Comparison of ENCODE assay signal across 8 cellular contexts in the genomic region with DNA sequence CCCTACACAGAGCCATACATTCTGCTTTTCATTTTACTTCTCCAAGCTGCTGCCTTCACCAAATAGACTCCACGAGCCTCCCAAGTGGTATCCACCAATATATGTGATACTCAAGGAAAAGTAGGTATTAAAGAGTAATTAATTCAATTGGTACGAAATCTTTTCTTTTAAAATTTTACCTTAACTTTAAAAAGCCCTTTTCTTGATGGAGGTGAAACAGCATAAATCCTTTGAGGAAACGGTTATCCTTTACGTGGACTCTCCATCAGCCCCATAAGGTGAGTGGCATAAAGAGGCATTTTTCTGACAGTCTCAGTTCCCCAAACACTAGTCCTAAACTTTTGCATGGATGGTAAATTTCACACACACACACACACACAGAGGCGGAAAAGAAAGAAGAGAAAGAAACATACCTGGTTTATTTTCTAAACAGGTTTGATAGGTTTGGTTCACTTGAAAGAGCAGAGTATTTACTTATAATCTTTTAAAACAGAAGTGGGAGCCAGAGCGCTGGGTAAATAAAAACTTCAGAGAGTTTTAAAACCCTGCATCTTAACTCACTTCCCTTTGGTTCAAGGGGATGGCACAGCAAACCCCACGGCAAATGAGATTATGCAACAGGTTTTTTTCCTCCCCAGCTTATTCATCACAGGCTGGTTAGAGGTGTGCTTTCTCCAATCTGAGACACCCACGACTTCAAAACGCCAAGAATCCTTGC. TPM values are rescaled to one million over a fixed set of nuclear protein-coding genes. Genes with fewer than 3 reads are reported as not detected.
DNase-seq lines count a peak whose midpoint lies in the region; ATAC-seq and TF ChIP-seq lines count a peak whose summit lies in the region.

No MANE protein-coding gene starts in this region.

- ATAC-seq in HG03460 (IDR thresholded peaks at IDR 0.05; ENCODE audit: unreplicated experiment): no peak

- H3K4me3 ChIP-seq in astrocyte of the cerebellum (ENCODE audit: low read depth, low read length): peak overlapping the region; percentile 81
- H3K4me3 ChIP-seq in iPS-11a (ENCODE audit: low read depth, low read length): peak overlapping the region; percentile 87
- peak overlapping the region; percentile 71 for H3K4me3 ChIP-seq in skeletal muscle cell (ENCODE audit: low read depth, low read length)

- in situ Hi-C loops in KBM-7 (cut with MboI; ENCODE audit: low pct_unique_long_range_greater_than_20kb, low sequenced_read_pairs) (no loop called here), astrocyte of the cerebellum (cut with HindIII; ENCODE audit: low sequenced_read_pairs) (no loop called here)

- no peak for TF ChIP-seq CTCF in astrocyte of the cerebellum (IDR thresholded peaks at IDR 0.05; ENCODE audit: low read depth, low read length, missing control alignments)

- DNase-seq in GM03348 (ENCODE audit: low spot score): peak; percentile 53
- DNase-seq in KBM-7: peak; percentile 84
- peak; percentile 7 to 55 for DNase-seq in SW 1271 (lab: John Stamatoyannopoulos, UW)
- no peak for DNase-seq in astrocyte of the cerebellum (ENCODE audit: low read depth)
- no peak for DNase-seq in skeletal muscle cell (ENCODE audit: low read depth)
- no peak for DNase-seq in mesenteric fat pad (ENCODE audit: low spot score)

RNA-seq across cellular contexts. Expression of a gene that starts 1.9 kb away (rescaled TPM):
- 15.9 TPM for total RNA-seq in mesenteric fat pad

RNA-seq across cellular contexts. Expression of a gene that starts 50.9 kb away (rescaled TPM):
- total RNA-seq in mesenteric fat pad: 44.0 TPM

Comparison
In these comparisons a context has a peak if more than half of its experiments do, and no peak if none do; other contexts are left out.
1. DNase-seq: peak in GM03348 (single experiment), KBM-7 (single experiment) and SW 1271 (2 of 2); none in astrocyte of the cerebellum (single experiment), skeletal muscle cell (single experiment) and mesenteric fat pad (single experiment).
2. Peak in every context shown above with its lines, with median percentiles within 50 percentile points of each other: H3K4me3 ChIP-seq.